ENCODE assay signal across 9 cellular contexts in genomic region chr20:50788045-50788867, GRCh38. TPM values are rescaled to one million over a fixed set of nuclear protein-coding genes. Genes with fewer than 3 reads are reported as not detected.
A peak's percentile ranks its signal among the peaks of the same experiment; 100 is the strongest.
DNase-seq lines count a peak whose midpoint lies in the region; ATAC-seq, FAIRE-seq and TF ChIP-seq lines count a peak whose summit lies in the region.
"Had no signal": no experiment of that assay in that cellular context is flagged by ENCODE, and none has a peak within 500 bp of the region (broad histone marks: within the 10 kb centered on the region; RNA-seq: fewer than 3 reads in every experiment).

No MANE protein-coding gene starts in this region.

- H3K36me3 ChIP-seq in Panc1 (ENCODE audit: control insufficient read depth, insufficient read depth, low read length), result no peaks in the 10 kb centered on the region
- no peaks in the 10 kb centered on the region for H3K36me3 ChIP-seq in testis (ENCODE audit: low read depth, missing control alignments)

- DNase-seq in NCI-H2107 treated with DMSO at 0.1 percent for 48 hours (lab: John Stamatoyannopoulos, UW; ENCODE audit: unreplicated experiment) (peak; percentile 52), NCI-H2107 (lab: John Stamatoyannopoulos, UW) (no peak), Panc1 (ENCODE audit: low read depth, low spot score) (peak; percentile 81), frontal cortex (ENCODE audit: low spot score in 2 of 2) (peak; percentile 38 to 39), testis (peak; percentile 70), activated gamma-delta T cell treated with Interleukin-2 at 50 U/mL for 16 hours (no peak), NCI-H510A treated with DMSO at 0.1 percent for 48 hours (lab: John Stamatoyannopoulos, UW) (no peak)
- DNase-seq: CD4-positive, CD25-positive, alpha-beta regulatory T cell had no signal

- 35 to 46% methylated on average over 17 of the region's 17 CpGs for WGBS in testis, 2 donors

- CTCF ChIA-PET in Panc1 (lab: Charles Lee), result interaction anchor here (0.6 to 1.5 kb wide), 12 partner anchors 23 to 162 kb away, joined by 3 to 15 read pairs (median 4); no protein-coding TSS in a partner anchor

- no TSS peak for BruUV-seq in Panc1 (replicated peaks; lab: Mats Ljungman, UMichigan)

- no peak for FAIRE-seq in frontal cortex (lab: Jason Lieb, UNC)

- H3K9me3 ChIP-seq in Panc1 (ENCODE audit: control insufficient read depth, insufficient read depth, low read depth, low read length) (no peaks in the 10 kb centered on the region), testis (no peaks in the 10 kb centered on the region)

- H3K4me3 ChIP-seq in Panc1 (ENCODE audit: low read depth in 2 of 2, low read length in 2 of 2) (peak overlapping the region in 1 of 2 experiments; percentile 34; a peak in 2 of 4 replicates), testis (no peak overlapping the region)

- peak overlapping the region; percentile 99 for H3K27ac ChIP-seq in Panc1 (ENCODE audit: low read length)
- H3K27ac ChIP-seq in testis, result peak overlapping the region; percentile 35 to 78

- intact Hi-C loops in Panc1 (cut with micrococcal nuclease; ENCODE audit: unreplicated experiment), result loop anchor here (5.0 kb wide), 2 partner anchors 41 to 126 kb away; no protein-coding TSS in a partner anchor
- intact Hi-C loops in testis (cut with DNase I; ENCODE audit: low total_unique reads), result no loop called here

- TF ChIP-seq POLR2A in testis (IDR thresholded peaks at IDR 0.05), result no peak

- H3K27me3 ChIP-seq in Panc1 (ENCODE audit: control insufficient read depth, insufficient read depth, low read length) (no peaks in the 10 kb centered on the region), testis (no peaks in the 10 kb centered on the region)

- in situ Hi-C loops in Panc1 (cut with HindIII; ENCODE audit: low pct_unique_long_range_greater_than_20kb, low sequenced_read_pairs), result no loop called here

- TF ChIP-seq CTCF in Panc1 (IDR thresholded peaks at IDR 0.05) (peak; percentile 90), testis (IDR thresholded peaks at IDR 0.05) (peak in 2 of 3 experiments; percentile 30 to 55)

- POLR2A ChIA-PET in Panc1 (lab: Charles Lee), result interaction anchor here (0.6 to 1.3 kb wide), 6 partner anchors 15 to 162 kb away, joined by 3 to 8 read pairs (median 4); no protein-coding TSS in a partner anchor

- ATAC-seq in Panc1 (peak; percentile 75), HG02973 (IDR thresholded peaks at IDR 0.05; ENCODE audit: unreplicated experiment) (no peak)

- H3K4me1 ChIP-seq in Panc1 (ENCODE audit: control insufficient read depth, insufficient read depth, low read length) (peaks cover 48% of the 10 kb centered on the region), testis (peaks cover 21% of the 10 kb centered on the region)

RNA-seq across cellular contexts. Expression of gene BCAS4, which starts 6.6 kb away (rescaled TPM):
- total RNA-seq in Panc1 (2021; ENCODE audit: unreplicated experiment) (34.8 TPM), frontal cortex (11.4 TPM), testis (10 to 100 TPM in 1 of 2 donors, 1 to 10 TPM in 1; 7.6 to 10.8 TPM)
- polyA plus RNA-seq in Panc1 (2012; ENCODE audit: insufficient read length), result 76.6 TPM
- polyA plus RNA-seq in testis (ENCODE audit: insufficient read depth, low read depth, low replicate concordance), result 5.8 TPM

RNA-seq across cellular contexts. Expression of gene PARD6B, which starts 56.9 kb away (rescaled TPM):
- total RNA-seq in Panc1 (2021; ENCODE audit: unreplicated experiment), result 132 TPM
- polyA plus RNA-seq in Panc1 (2012; ENCODE audit: insufficient read length), result 11.2 TPM
- 20.4 TPM for total RNA-seq in frontal cortex
- total RNA-seq in testis, result 10 to 100 TPM; 15.4 to 17.0 TPM
- 3.8 TPM for polyA plus RNA-seq in testis (ENCODE audit: insufficient read depth, low read depth, low replicate concordance)

Comparison
In these comparisons a context has a peak if more than half of its experiments do, and no peak if none do; other contexts are left out.
1. DNase-seq: peak in NCI-H2107 treated with DMSO at 0.1 percent for 48 hours (single experiment), Panc1 (single experiment), frontal cortex (2 of 2) and testis (single experiment); none in NCI-H2107 (single experiment), activated gamma-delta T cell treated with Interleukin-2 at 50 U/mL for 16 hours (single experiment) and NCI-H510A treated with DMSO at 0.1 percent for 48 hours (single experiment).